7 cellular contexts compared by ENCODE assay signal in the genomic region with DNA sequence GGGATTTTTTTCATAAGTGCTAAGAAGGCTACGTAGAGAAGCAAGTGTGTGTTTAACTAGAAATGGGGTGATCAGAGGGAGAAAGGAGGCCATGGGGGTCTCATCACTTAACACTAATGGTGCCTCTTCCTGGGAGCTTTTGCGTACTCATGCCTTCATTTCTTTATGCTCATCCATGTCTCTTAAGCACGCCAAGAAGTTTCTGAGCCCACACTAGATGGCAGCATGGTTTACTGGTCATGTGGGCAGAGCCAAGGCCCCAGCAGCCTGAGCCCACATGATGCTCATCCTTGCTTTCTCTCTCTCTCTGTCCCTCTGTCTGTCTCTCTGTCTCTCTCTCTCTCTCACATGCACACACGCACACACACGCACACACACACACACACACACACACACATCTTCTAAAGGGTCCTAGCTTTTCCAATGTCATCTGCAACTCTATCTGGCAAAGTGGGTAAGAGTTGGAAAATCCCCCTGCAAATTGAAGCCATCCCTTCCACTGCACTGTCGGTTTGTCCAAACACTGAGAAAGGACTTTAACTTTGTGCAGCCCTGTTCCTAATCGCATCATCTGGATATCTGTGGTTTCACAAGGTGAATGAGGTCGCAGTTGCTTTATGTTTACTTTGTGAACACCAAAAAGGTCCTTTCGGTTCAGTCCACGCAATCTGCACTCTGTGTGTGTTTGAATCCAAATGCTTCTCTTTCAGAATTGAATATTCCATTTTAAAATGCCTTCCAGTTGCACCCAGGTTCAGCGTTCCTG.
A peak's percentile ranks its signal among the peaks of the same experiment; 100 is the strongest.
DNase-seq lines count a peak whose midpoint lies in the region; ATAC-seq, FAIRE-seq and TF ChIP-seq lines count a peak whose summit lies in the region.

No MANE protein-coding gene starts in this region.

- DNase-seq in GM12892 (ENCODE audit: insufficient read length) (no peak), Peyer's patch (peak in 2 of 3 donors; percentile 47 to 67), fibroblast of peridontal ligament (ENCODE audit: extremely low read depth) (peak; percentile 60), SKM-1 treated with dmso at 0.1 percent for 144 hours (lab: John Stamatoyannopoulos, UW; ENCODE audit: unreplicated experiment) (no peak)

- no peak overlapping the region for H3K9ac ChIP-seq in parathyroid adenoma

- no peaks in the 10 kb centered on the region for H3K79me2 ChIP-seq in parathyroid adenoma

- no peaks in the 10 kb centered on the region for H3K36me3 ChIP-seq in Peyer's patch
- no peaks in the 10 kb centered on the region for H3K36me3 ChIP-seq in parathyroid adenoma (ENCODE audit: control insufficient read depth, insufficient read depth, low read length)

- peak; percentile 69 for FAIRE-seq in GM12892 (lab: Jason Lieb, UNC)

- no peak overlapping the region for H3K4me3 ChIP-seq in Peyer's patch
- H3K4me3 ChIP-seq in parathyroid adenoma (ENCODE audit: low read depth, low read length), result no peak overlapping the region

- H3K4me1 ChIP-seq in Peyer's patch (peaks cover 0 to 10% (median 2%) of the 10 kb centered on the region in 4 donors), parathyroid adenoma (peaks cover 14% of the 10 kb centered on the region)

- H3K27me3 ChIP-seq in Peyer's patch (no peaks in the 10 kb centered on the region), parathyroid adenoma (ENCODE audit: control insufficient read depth, insufficient read depth, low read length) (no peaks in the 10 kb centered on the region)

- H3K4me2 ChIP-seq in parathyroid adenoma (ENCODE audit: low read length), result no peak overlapping the region

- ATAC-seq in HG02884 (IDR thresholded peaks at IDR 0.05; ENCODE audit: unreplicated experiment) (peak; percentile 57), GM21723 (IDR thresholded peaks at IDR 0.05; ENCODE audit: unreplicated experiment) (no peak)

- H2AFZ ChIP-seq in parathyroid adenoma, result peak overlapping the region; percentile 67

- TF ChIP-seq CTCF in Peyer's patch (IDR thresholded peaks at IDR 0.05) (peak in 3 of 6 experiments; percentile 11 to 39 (median 31)), parathyroid adenoma (IDR thresholded peaks at IDR 0.05) (peak; percentile 50)

- H3K27ac ChIP-seq in Peyer's patch (peak overlapping the region in 1 of 4 donors; percentile 53), parathyroid adenoma (peak overlapping the region; percentile 49)

- no peak for TF ChIP-seq POLR2A in GM12892 (IDR thresholded peaks at IDR 0.05; ENCODE audit: low read depth, low read length)
- TF ChIP-seq POLR2A in Peyer's patch (IDR thresholded peaks at IDR 0.05), result no peak

- H3K9me3 ChIP-seq in Peyer's patch (no peaks in the 10 kb centered on the region), parathyroid adenoma (ENCODE audit: control insufficient read depth, low read length) (no peaks in the 10 kb centered on the region)

Comparison
In these comparisons a context has a peak if more than half of its experiments do, and no peak if none do; other contexts are left out.
1. DNase-seq: peak in Peyer's patch (2 of 3) and fibroblast of peridontal ligament (single experiment); none in GM12892 (single experiment) and SKM-1 treated with dmso at 0.1 percent for 144 hours (single experiment).